In the genomic region with DNA sequence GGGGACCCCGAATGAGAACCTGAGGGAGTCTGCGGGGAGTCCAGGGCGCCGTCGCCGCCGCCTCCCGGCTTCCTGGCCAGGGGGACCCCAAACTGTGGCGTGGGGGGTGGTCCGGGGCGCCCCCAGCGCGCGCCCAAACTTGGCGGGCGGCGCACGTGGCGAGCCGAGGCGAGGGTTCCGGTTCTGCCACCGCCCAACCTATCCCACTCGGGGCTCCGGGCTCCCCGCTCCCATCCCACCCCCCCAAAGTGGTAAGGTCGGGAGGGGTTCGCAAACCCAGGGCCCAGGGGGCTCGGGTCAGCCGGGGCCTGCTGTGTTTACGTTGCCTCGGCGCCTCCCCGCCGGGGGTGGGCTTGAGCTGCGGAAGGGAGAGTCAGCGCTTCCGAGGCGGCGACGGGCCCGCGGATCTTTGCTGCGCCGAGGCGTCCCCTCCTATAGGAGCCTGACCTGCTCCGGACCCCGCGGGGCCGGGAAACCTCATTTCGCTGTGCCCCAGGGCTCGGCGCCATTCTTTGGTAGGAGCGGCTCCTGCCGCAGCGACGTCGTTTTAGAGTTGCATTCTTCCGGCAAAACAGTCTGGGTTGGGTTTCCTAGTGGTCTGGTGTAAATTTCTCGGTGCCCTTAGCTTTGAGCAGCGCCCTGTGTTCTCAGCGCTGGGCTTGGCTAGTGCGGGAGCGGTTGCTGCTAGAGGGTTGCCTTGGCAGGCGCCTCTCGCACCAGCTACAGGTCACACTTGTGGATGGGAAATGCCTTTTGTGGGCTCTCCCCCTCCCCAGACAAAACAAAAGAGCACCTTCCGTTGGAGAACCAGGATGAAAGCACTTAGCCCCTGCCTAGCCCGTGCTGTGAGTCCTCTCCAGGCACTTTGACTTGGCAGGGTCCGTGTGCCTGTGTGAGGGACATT, we compare ENCODE assay signal across 8 cellular contexts. TPM values are rescaled to one million over a fixed set of nuclear protein-coding genes. Genes with fewer than 3 reads are reported as not detected.
DNase-seq lines count a peak whose midpoint lies in the region; ATAC-seq, FAIRE-seq and TF ChIP-seq lines count a peak whose summit lies in the region.

No MANE protein-coding gene starts in this region.

- DNase-seq in A549 (ENCODE audit: low read depth in 1 of 2, low spot score in 1 of 2) (no peak), T-helper 1 cell (peak in 4 of 5 donors; percentile 40 to 58 (median 48)), astrocyte of the hippocampus (ENCODE audit: low read depth, low spot score) (peak; percentile 82), COLO829 (ENCODE audit: low spot score) (no peak)
- DNase-seq in stimulated activated CD4-positive, alpha-beta T cell treated with anti-CD3 and anti-CD28 coated beads, Interleukin-12 subunit alpha, Interleukin-12 subunit beta, amount 100 ng/mL, for 4 hours: peak; percentile 59

- no peak for TF ChIP-seq CTCF in A549 (IDR thresholded peaks at IDR 0.05)

- H3K27me3 ChIP-seq in iPS-20b (ENCODE audit: insufficient read depth, low read length): no peaks in the 10 kb centered on the region

- no peak for TF ChIP-seq RAD21 in A549 (conservative IDR thresholded peaks at IDR 0.05 in 1 of 2, IDR thresholded peaks at IDR 0.05 in 1 of 2)

- CTCF ChIA-PET in A549 (lab: Yijun Ruan, JAX): interaction anchor here (1.9 kb wide), 1 partner anchor 92 kb away, joined by 4 read pairs; no protein-coding TSS in a partner anchor

- POLR2A ChIA-PET in A549 (lab: Yijun Ruan, JAX): interaction anchor here (0.7 kb wide), 1 partner anchor 878 kb away, joined by 7 read pairs; no protein-coding TSS in a partner anchor

- H3K4me1 ChIP-seq in A549 (peaks cover 18% of the 10 kb centered on the region; the same call in 2 of the 3 replicates), iPS-20b (ENCODE audit: insufficient read depth, low read length) (peaks cover 8% of the 10 kb centered on the region)

- H3K4me2 ChIP-seq in A549: peak overlapping the region; percentile 77

- H3K4me3 ChIP-seq in A549: peak overlapping the region; percentile 90
- H3K4me3 ChIP-seq in iPS-20b (ENCODE audit: low read length): peak overlapping the region; percentile 91

- H3K27ac ChIP-seq in A549: peak overlapping the region; percentile 100
- peak overlapping the region; percentile 0 for H3K27ac ChIP-seq in iPS-20b (ENCODE audit: low read length)

- H3K9ac ChIP-seq in iPS-20b (ENCODE audit: low read depth, low read length): peak overlapping the region; percentile 91

- TF ChIP-seq POLR2A in A549 (IDR thresholded peaks at IDR 0.05; ENCODE audit: low read length): no peak

- FAIRE-seq in A549 (lab: Jason Lieb, UNC): no peak

- TF ChIP-seq EP300 in A549 (IDR thresholded peaks at IDR 0.05): no peak

- no CpG with 5 or more reads among the region's 69 CpGs for WGBS in A549 (ENCODE audit: missing lambda C conversion rate)

- H3K36me3 ChIP-seq in iPS-20b (ENCODE audit: insufficient read depth, low read depth, low read length): peaks cover 33% of the 10 kb centered on the region

- peak in 1 of 2 experiments; percentile 34; a peak in 3 of 6 replicates for ATAC-seq in A549
- peak; percentile 13 for ATAC-seq in GM21529 (IDR thresholded peaks at IDR 0.05; ENCODE audit: unreplicated experiment)
- no peak for ATAC-seq in HG02798 (IDR thresholded peaks at IDR 0.05; ENCODE audit: poor library complexity, unreplicated experiment)

- H3K9me3 ChIP-seq in A549 (no peaks in the 10 kb centered on the region), iPS-20b (ENCODE audit: insufficient read depth, low read depth, low read length) (no peaks in the 10 kb centered on the region)

TF ChIP-seq in A549, 52 proteins besides CTCF, POLR2A, EP300 and RAD21:
- TF ChIP-seq MYC (IDR thresholded peaks at IDR 0.05; ENCODE audit: borderline replicate concordance, low read length): peak; percentile 59; the same call in 1 of the 2 replicates
- TF ChIP-seq CBX2 (IDR thresholded peaks at IDR 0.05; ENCODE audit: borderline replicate concordance, low read depth): no peak
- TF ChIP-seq, protein P1, sequence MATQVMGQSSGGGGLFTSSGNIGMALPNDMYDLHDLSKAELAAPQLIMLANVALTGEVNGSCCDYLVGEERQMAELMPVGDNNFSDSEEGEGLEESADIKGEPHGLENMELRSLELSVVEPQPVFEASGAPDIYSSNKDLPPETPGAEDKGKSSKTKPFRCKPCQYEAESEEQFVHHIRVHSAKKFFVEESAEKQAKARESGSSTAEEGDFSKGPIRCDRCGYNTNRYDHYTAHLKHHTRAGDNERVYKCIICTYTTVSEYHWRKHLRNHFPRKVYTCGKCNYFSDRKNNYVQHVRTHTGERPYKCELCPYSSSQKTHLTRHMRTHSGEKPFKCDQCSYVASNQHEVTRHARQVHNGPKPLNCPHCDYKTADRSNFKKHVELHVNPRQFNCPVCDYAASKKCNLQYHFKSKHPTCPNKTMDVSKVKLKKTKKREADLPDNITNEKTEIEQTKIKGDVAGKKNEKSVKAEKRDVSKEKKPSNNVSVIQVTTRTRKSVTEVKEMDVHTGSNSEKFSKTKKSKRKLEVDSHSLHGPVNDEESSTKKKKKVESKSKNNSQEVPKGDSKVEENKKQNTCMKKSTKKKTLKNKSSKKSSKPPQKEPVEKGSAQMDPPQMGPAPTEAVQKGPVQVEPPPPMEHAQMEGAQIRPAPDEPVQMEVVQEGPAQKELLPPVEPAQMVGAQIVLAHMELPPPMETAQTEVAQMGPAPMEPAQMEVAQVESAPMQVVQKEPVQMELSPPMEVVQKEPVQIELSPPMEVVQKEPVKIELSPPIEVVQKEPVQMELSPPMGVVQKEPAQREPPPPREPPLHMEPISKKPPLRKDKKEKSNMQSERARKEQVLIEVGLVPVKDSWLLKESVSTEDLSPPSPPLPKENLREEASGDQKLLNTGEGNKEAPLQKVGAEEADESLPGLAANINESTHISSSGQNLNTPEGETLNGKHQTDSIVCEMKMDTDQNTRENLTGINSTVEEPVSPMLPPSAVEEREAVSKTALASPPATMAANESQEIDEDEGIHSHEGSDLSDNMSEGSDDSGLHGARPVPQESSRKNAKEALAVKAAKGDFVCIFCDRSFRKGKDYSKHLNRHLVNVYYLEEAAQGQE (IDR thresholded peaks at IDR 0.05): no peak
- TF ChIP-seq, protein P2, sequence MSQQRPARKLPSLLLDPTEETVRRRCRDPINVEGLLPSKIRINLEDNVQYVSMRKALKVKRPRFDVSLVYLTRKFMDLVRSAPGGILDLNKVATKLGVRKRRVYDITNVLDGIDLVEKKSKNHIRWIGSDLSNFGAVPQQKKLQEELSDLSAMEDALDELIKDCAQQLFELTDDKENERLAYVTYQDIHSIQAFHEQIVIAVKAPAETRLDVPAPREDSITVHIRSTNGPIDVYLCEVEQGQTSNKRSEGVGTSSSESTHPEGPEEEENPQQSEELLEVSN (IDR thresholded peaks at IDR 0.05; ENCODE audit: borderline replicate concordance, low read depth): peak; percentile 59; the same call in 1 of the 2 replicates
- peak; percentile 75; the same call in 1 of the 2 replicates for TF ChIP-seq MAX (IDR thresholded peaks at IDR 0.05)
- TF ChIP-seq POLR2AphosphoS2 (conservative IDR thresholded peaks at IDR 0.05; ENCODE audit: low read length): no peak
- no peak for TF ChIP-seq HOXB13 (CRISPR knock-in tag; IDR thresholded peaks at IDR 0.05; ENCODE audit: low read depth)
- TF ChIP-seq RARB (CRISPR knock-in tag; IDR thresholded peaks at IDR 0.05): no peak
- TF ChIP-seq CBX8 (IDR thresholded peaks at IDR 0.05): no peak
TF ChIP-seq in A549: peak in this region for 3.

RNA-seq across cellular contexts. Expression of gene DAZAP1, which starts 1.2 kb away (rescaled TPM):
- 47.8 and 58.9 TPM in 2 replicates for polyA plus RNA-seq in A549 (2011; rRNA removed)
- polyA plus RNA-seq in A549 (2012; cell fraction: cytosol; rRNA removed): 71.1 and 85.7 TPM in 2 replicates
- polyA plus RNA-seq in A549 (2012; cell fraction: nucleus; rRNA removed): 80.2 and 89.4 TPM in 2 replicates
- polyA plus RNA-seq in A549 (2017; fragmentation: RNase III; extraction: RNeasy Plus Mini Kit Qiagen cat#74134 plus additional on column Dnase treatment): 86.3 to 87.7 TPM (median 86.5 TPM) in 3 replicates
- polyA minus RNA-seq in A549 (2011; rRNA and poly(A)+ RNA removed): 29.1 and 40.5 TPM in 2 replicates

RNA-seq across cellular contexts. Expression of gene GAMT, which starts 7.2 kb away (rescaled TPM):
- polyA plus RNA-seq in A549 (2011; rRNA removed): 11.3 and 13.6 TPM in 2 replicates
- 34.6 and 46.8 TPM in 2 replicates for polyA plus RNA-seq in A549 (2012; cell fraction: cytosol; rRNA removed)
- 31.9 and 42.0 TPM in 2 replicates for polyA plus RNA-seq in A549 (2012; cell fraction: nucleus; rRNA removed)
- 24.7 to 26.0 TPM (median 25.7 TPM) in 3 replicates for polyA plus RNA-seq in A549 (2017; fragmentation: RNase III; extraction: RNeasy Plus Mini Kit Qiagen cat#74134 plus additional on column Dnase treatment)
- 16.9 and 19.5 TPM in 2 replicates for polyA minus RNA-seq in A549 (2011; rRNA and poly(A)+ RNA removed)

RNA-seq across cellular contexts. Expression of gene NDUFS7, which starts 24.8 kb away (rescaled TPM):
- 18.6 and 19.3 TPM in 2 replicates for polyA plus RNA-seq in A549 (2011; rRNA removed)
- polyA plus RNA-seq in A549 (2012; cell fraction: cytosol; rRNA removed): 129 and 157 TPM in 2 replicates
- 103 and 186 TPM in 2 replicates for polyA plus RNA-seq in A549 (2012; cell fraction: nucleus; rRNA removed)
- 68.4 to 72.8 TPM (median 68.9 TPM) in 3 replicates for polyA plus RNA-seq in A549 (2017; fragmentation: RNase III; extraction: RNeasy Plus Mini Kit Qiagen cat#74134 plus additional on column Dnase treatment)
- 8.1 and 19.8 TPM in 2 replicates for polyA minus RNA-seq in A549 (2011; rRNA and poly(A)+ RNA removed)

RNA-seq across cellular contexts. Expression of gene RPS15, which starts 29.6 kb away (rescaled TPM):
- polyA plus RNA-seq in A549 (2011; rRNA removed) (485 and 525 TPM in 2 replicates), A549 (2017; fragmentation: RNase III; extraction: RNeasy Plus Mini Kit Qiagen cat#74134 plus additional on column Dnase treatment) (1,370 to 1,458 TPM (median 1,378 TPM) in 3 replicates)
- polyA plus RNA-seq in A549 (2012; cell fraction: cytosol; rRNA removed): 2,687 and 2,770 TPM in 2 replicates
- 2,142 and 3,339 TPM in 2 replicates for polyA plus RNA-seq in A549 (2012; cell fraction: nucleus; rRNA removed)
- polyA minus RNA-seq in A549 (2011; rRNA and poly(A)+ RNA removed): 298 and 489 TPM in 2 replicates

RNA-seq across cellular contexts. Expression of gene APC2, which starts 41.4 kb away (rescaled TPM):
- polyA plus RNA-seq in A549 (2011; rRNA removed) (0.32 and 0.36 TPM in 2 replicates), A549 (2017; fragmentation: RNase III; extraction: RNeasy Plus Mini Kit Qiagen cat#74134 plus additional on column Dnase treatment) (1.3 to 1.6 TPM (median 1.6 TPM) in 3 replicates)
- 1.2 and 1.5 TPM in 2 replicates for polyA plus RNA-seq in A549 (2012; cell fraction: cytosol; rRNA removed)
- 1.8 and 3.5 TPM in 2 replicates for polyA plus RNA-seq in A549 (2012; cell fraction: nucleus; rRNA removed)
- polyA minus RNA-seq in A549 (2011; rRNA and poly(A)+ RNA removed): 0.68 and 1.0 TPM in 2 replicates

Comparison
In these comparisons a context has a peak if more than half of its experiments do, and no peak if none do; other contexts are left out.
1. DNase-seq: peak in T-helper 1 cell (4 of 5), astrocyte of the hippocampus (single experiment) and stimulated activated CD4-positive, alpha-beta T cell treated with anti-CD3 and anti-CD28 coated beads, Interleukin-12 subunit alpha, Interleukin-12 subunit beta, amount 100 ng/mL, for 4 hours (single experiment); none in A549 (0 of 2) and COLO829 (single experiment).